9 cellular contexts compared by ENCODE assay signal in genomic region chr19:11848200-11848593, GRCh38. TPM values are rescaled to one million over a fixed set of nuclear protein-coding genes. Genes with fewer than 3 reads are reported as not detected.
DNase-seq lines count a peak whose midpoint lies in the region; ATAC-seq, FAIRE-seq and TF ChIP-seq lines count a peak whose summit lies in the region.
"Had no signal": no experiment of that assay in that cellular context is flagged by ENCODE, and none has a peak within 500 bp of the region (broad histone marks: within the 10 kb centered on the region; RNA-seq: fewer than 3 reads in every experiment).

No MANE protein-coding gene starts in this region.

- POLR2A ChIA-PET in AG04449 (lab: Yijun Ruan, JAX) (no interaction called here), GM12878 (lab: Charles Lee) (no interaction called here), GM10248 (lab: Yijun Ruan, JAX) (no interaction called here)

- H3K27ac ChIP-seq in GM12878 (ENCODE audit: control insufficient read depth, insufficient read depth) = no peak overlapping the region

- no peak for TF ChIP-seq POLR2A in GM12878 (IDR thresholded peaks at IDR 0.05; ENCODE audit: low read depth, low read length)

- CTCF ChIA-PET in AG04449 (lab: Yijun Ruan, JAX) (interaction anchor here (1.4 to 2.3 kb wide), 2 partner anchors 36 to 139 kb away, joined by 3 to 7 read pairs; no protein-coding TSS in a partner anchor), GM12878 (lab: Yijun Ruan, JAX) (interaction anchor here (1.6 kb wide), 1 partner anchor 50 kb away, joined by 3 read pairs; the partner anchor contains the start of gene ZNF491), GM10248 (lab: Yijun Ruan, JAX) (interaction anchor here (1.3 to 3.3 kb wide), 2 partner anchors 50 to 76 kb away, joined by 8 to 11 read pairs; partner anchors contain the start of gene ZNF491)

- BruUV-seq in GM12878 (replicated peaks; lab: Mats Ljungman, UMichigan) = no TSS peak

- ATAC-seq in HG02588 (IDR thresholded peaks at IDR 0.05; ENCODE audit: unreplicated experiment) (peak; percentile 11), GM12878 (no peak), naive B cell (ENCODE audit: low read depth in 2 of 2) (no peak), HG02798 (IDR thresholded peaks at IDR 0.05; ENCODE audit: poor library complexity, unreplicated experiment) (no peak)

- H3K79me2 ChIP-seq in GM12878 (ENCODE audit: control insufficient read depth, insufficient read depth, low read length) = no peaks in the 10 kb centered on the region

- H3K27me3 ChIP-seq in GM12878 (replicated peaks in 1 of 2; ENCODE audit: control insufficient read depth in 2 of 2, insufficient read depth in 2 of 2, low read length in 1 of 2) = no peaks in the 10 kb centered on the region

- H3K9ac ChIP-seq in GM12878 (ENCODE audit: control insufficient read depth, insufficient read depth, low read length) = no peak overlapping the region

- no peaks in the 10 kb centered on the region for H3K27me3 Mint-ChIP-seq in naive B cell

- no peak for DNase-seq in AG04449 (ENCODE audit: low read depth, low spot score)
- DNase-seq in GM12878 (ENCODE audit: low read depth, low spot score) = no peak
- no peak for DNase-seq in naive B cell
- no peak for DNase-seq in GM10248 (ENCODE audit: extremely low spot score)
- DNase-seq in NOMO-1 treated with DMSO at 0.1 percent for 48 hours (lab: John Stamatoyannopoulos, UW; ENCODE audit: unreplicated experiment) = no peak
- no peak for DNase-seq in NCI-H1048 (lab: John Stamatoyannopoulos, UW)

- 0 out of 2 replicates have a peak, but pooled peaks cover 3% of the 10 kb centered on the region for H3K4me1 ChIP-seq in GM12878 (ENCODE audit: control insufficient read depth, insufficient read depth, low read length)

- intact Hi-C loops in GM12878 (cut with micrococcal nuclease; ENCODE audit: unreplicated experiment) = no loop called here

- TF ChIP-seq RAD21 in GM12878 (IDR thresholded peaks at IDR 0.05; ENCODE audit: insufficient read depth, low read depth, low read length) = no peak

- no peaks in the 10 kb centered on the region for H3K36me3 Mint-ChIP-seq in naive B cell

- peak overlapping the region; percentile 78 for H3K4me3 ChIP-seq in AG04449 (ENCODE audit: low read depth, low read length)
- H3K4me3 ChIP-seq in GM12878 = peak overlapping the region; percentile 54; the same call in 1 of the 2 replicates

- no peak for TF ChIP-seq EP300 in GM12878 (IDR thresholded peaks at IDR 0.05; ENCODE audit: borderline replicate concordance in 1 of 2, control insufficient read depth in 1 of 2, low read depth in 2 of 2, low read length in 2 of 2)

- peaks cover 0 to 2% (median 0%) of the 10 kb centered on the region in 7 donors for H3K9me3 Mint-ChIP-seq in naive B cell

- in situ Hi-C loops in GM12878 (cut with MboI) = no loop called here

- H3K4me2 ChIP-seq in GM12878 (ENCODE audit: control insufficient read depth, insufficient read depth) = peak overlapping the region; percentile 19

- H3K27ac Mint-ChIP-seq in naive B cell = peak overlapping the region; percentile 93 to 98 (median 96)

- SMC1A ChIA-PET in GM12878 (lab: Charles Lee; ENCODE audit: uncharacterized antibody, unreplicated experiment) = no interaction called here

- RAD21 ChIA-PET in GM12878 (lab: Charles Lee; ENCODE audit: unreplicated experiment) = no interaction called here

- 22% methylated on average over 11 of the region's 11 CpGs for WGBS in GM12878 (ENCODE audit: insufficient coverage, insufficient replicate concordance, low lambda C conversion rate, missing lambda C conversion rate)

- H4K20me1 ChIP-seq in GM12878 (ENCODE audit: control insufficient read depth, insufficient read depth) = no peaks in the 10 kb centered on the region

- peak overlapping the region; percentile 87 for H2AFZ ChIP-seq in GM12878 (ENCODE audit: control insufficient read depth, low read depth, low read length)

- TF ChIP-seq CTCF in AG04449 (IDR thresholded peaks at IDR 0.05; ENCODE audit: insufficient read depth, low read length, missing control alignments) (no peak), GM12878 (IDR thresholded peaks at IDR 0.05 in 2 of 3, conservative IDR thresholded peaks at IDR 0.05 in 1 of 3; ENCODE audit: control insufficient read depth in 2 of 3, extremely low read depth in 1 of 3, insufficient read depth in 1 of 3, low read depth in 3 of 3, low read length in 3 of 3) (no peak), GM10248 (IDR thresholded peaks at IDR 0.05; ENCODE audit: control extremely low read depth, extremely low read depth, low read depth, missing control alignments) (no peak)

- H3K4me1 Mint-ChIP-seq in naive B cell = peaks cover 18 to 47% (median 34%) of the 10 kb centered on the region in 3 donors

- peak overlapping the region; percentile 84 to 95 (median 93) for H3K4me3 Mint-ChIP-seq in naive B cell

- no peak for FAIRE-seq in GM12878 (lab: Jason Lieb, UNC)
- FAIRE-seq: bronchial epithelial cell had no signal

- no peaks in the 10 kb centered on the region; the same call in 1 of the 3 replicates for H3K9me3 ChIP-seq in GM12878 (replicated peaks; ENCODE audit: control insufficient read depth, insufficient read depth, low read length)

- H3K36me3 ChIP-seq in GM12878 (ENCODE audit: control insufficient read depth in 2 of 2, insufficient read depth in 2 of 2, low read length in 1 of 2) = no peaks in the 10 kb centered on the region

RNA-seq across cellular contexts. Expression of gene ZNF439, which starts 0.3 kb away (rescaled TPM):
- 4.2 and 5.5 TPM in 2 replicates for total RNA-seq in GM12878 (2013; cell fraction: nucleolus; rRNA removed)
- total RNA-seq in GM12878 (2014; rRNA removed) = 1.2 and 1.8 TPM in 2 replicates
- total RNA-seq in GM12878 (2014; rRNA removed; fragmentation: Illumina TruSeq; extraction: Trizol) = 2.4 and 2.5 TPM in 2 replicates
- total RNA-seq in GM12878 (2021) = 1.2 and 1.8 TPM in 2 replicates
- 2.2 TPM for polyA plus RNA-seq in GM12878 (2011; ENCODE audit: low read depth)
- polyA plus RNA-seq in GM12878 (2011; rRNA removed) = 0.53 and 0.79 TPM in 2 replicates
- polyA plus RNA-seq in GM12878 (2011; cell fraction: cytosol; rRNA removed) = 0.17 and 0.19 TPM in 2 replicates
- polyA plus RNA-seq in GM12878 (2011; cell fraction: nucleus; rRNA removed) = 0.73 and 0.84 TPM in 2 replicates
- 3.8 and 4.7 TPM in 2 replicates for polyA plus RNA-seq in GM12878 (2012)
- polyA plus RNA-seq in GM12878 (2014; fragmentation: Illumina TruSeq; extraction: Trizol) = 1.4 and 2.2 TPM in 2 replicates
- polyA plus RNA-seq in GM12878 (2014; fragmentation: Nextera tagmentation; extraction: Ambion mirVana) = under 1 TPM; 0.43 to 0.77 TPM
- 1.4 and 1.7 TPM in 2 replicates for polyA plus RNA-seq in GM12878 (2014; rRNA removed)
- 1 to 10 TPM; 1.1 to 1.2 TPM for polyA plus RNA-seq in GM12878 (2016; fragmentation: Nextera tagmentation; extraction: Ambion mirVana)
- polyA minus RNA-seq in GM12878 (2011; rRNA and poly(A)+ RNA removed) = 0.46 and 0.73 TPM in 2 replicates
- 0.62 TPM in 1 of 2 replicates, not detected in the other for polyA minus RNA-seq in GM12878 (2011; cell fraction: cytosol; rRNA and poly(A)+ RNA removed)
- 0.48 and 0.86 TPM in 2 replicates for polyA minus RNA-seq in GM12878 (2011; cell fraction: nucleus; rRNA and poly(A)+ RNA removed)
- polyA plus RNA-seq in naive B cell (ENCODE audit: low read depth in 6 of 6) = 10 to 100 TPM in 1 of 6 donors, 1 to 10 TPM in 4, not detected in 1; 7.4 to 13.6 (median 9.3) TPM

RNA-seq across cellular contexts. Expression of gene ZNF440, which starts 34.1 kb away (rescaled TPM):
- total RNA-seq in GM12878 (2013; cell fraction: nucleolus; rRNA removed) = 26.3 and 29.1 TPM in 2 replicates
- total RNA-seq in GM12878 (2014; rRNA removed) (4.9 and 6.3 TPM in 2 replicates), GM12878 (2014; rRNA removed; fragmentation: Illumina TruSeq; extraction: Trizol) (8.2 and 8.9 TPM in 2 replicates), GM12878 (2021) (3.6 and 7.0 TPM in 2 replicates)
- polyA plus RNA-seq in GM12878 (2011; ENCODE audit: low read depth) = 2.9 TPM
- polyA plus RNA-seq in GM12878 (2011; rRNA removed) (3.6 and 5.4 TPM in 2 replicates), GM12878 (2014; fragmentation: Illumina TruSeq; extraction: Trizol) (4.0 and 5.3 TPM in 2 replicates), GM12878 (2014; fragmentation: Nextera tagmentation; extraction: Ambion mirVana) (1 to 10 TPM; 1.3 to 2.1 TPM), GM12878 (2014; rRNA removed) (4.8 and 5.6 TPM in 2 replicates), GM12878 (2016; fragmentation: Nextera tagmentation; extraction: Ambion mirVana) (1 to 10 TPM; 1.8 to 2.8 TPM), naive B cell (ENCODE audit: low read depth in 6 of 6) (1 to 10 TPM; 1.5 to 7.4 (median 3.2) TPM)
- 1.3 and 1.5 TPM in 2 replicates for polyA plus RNA-seq in GM12878 (2011; cell fraction: cytosol; rRNA removed)
- 2.7 and 3.1 TPM in 2 replicates for polyA plus RNA-seq in GM12878 (2011; cell fraction: nucleus; rRNA removed)
- 3.9 and 4.7 TPM in 2 replicates for polyA plus RNA-seq in GM12878 (2012)
- polyA minus RNA-seq in GM12878 (2011; rRNA and poly(A)+ RNA removed) = 4.2 and 4.6 TPM in 2 replicates
- polyA minus RNA-seq in GM12878 (2011; cell fraction: cytosol; rRNA and poly(A)+ RNA removed) = 1.7 and 2.8 TPM in 2 replicates
- 2.7 and 4.6 TPM in 2 replicates for polyA minus RNA-seq in GM12878 (2011; cell fraction: nucleus; rRNA and poly(A)+ RNA removed)

RNA-seq across cellular contexts. Expression of gene ZNF69, which starts 39.4 kb away (rescaled TPM):
- total RNA-seq in GM12878 (2013; cell fraction: nucleolus; rRNA removed) = 0.54 and 0.59 TPM in 2 replicates
- total RNA-seq in GM12878 (2014; rRNA removed) (0.51 and 0.65 TPM in 2 replicates), GM12878 (2014; rRNA removed; fragmentation: Illumina TruSeq; extraction: Trizol) (0.63 and 0.78 TPM in 2 replicates), GM12878 (2021) (0.37 and 0.38 TPM in 2 replicates)
- polyA plus RNA-seq in GM12878 (2011; ENCODE audit: low read depth) = 0.35 TPM
- polyA plus RNA-seq in GM12878 (2011; rRNA removed) (0.12 and 0.15 TPM in 2 replicates), GM12878 (2014; fragmentation: Illumina TruSeq; extraction: Trizol) (0.28 and 0.44 TPM in 2 replicates), GM12878 (2014; fragmentation: Nextera tagmentation; extraction: Ambion mirVana) (under 1 TPM; 0.33 to 0.48 TPM), GM12878 (2014; rRNA removed) (0.25 and 0.58 TPM in 2 replicates), GM12878 (2016; fragmentation: Nextera tagmentation; extraction: Ambion mirVana) (under 1 TPM; 0.50 to 0.63 TPM), naive B cell (ENCODE audit: low read depth in 6 of 6) (1 to 10 TPM in 3 of 6 donors, under 1 TPM in 3; 0.30 to 2.3 (median 0.95) TPM)
- polyA plus RNA-seq in GM12878 (2011; cell fraction: cytosol; rRNA removed) = 0.09 and 0.12 TPM in 2 replicates
- polyA plus RNA-seq in GM12878 (2011; cell fraction: nucleus; rRNA removed) = 0.09 TPM in 1 of 2 replicates, not detected in the other
- 0.87 and 1.3 TPM in 2 replicates for polyA plus RNA-seq in GM12878 (2012)
- 0.15 and 0.51 TPM in 2 replicates for polyA minus RNA-seq in GM12878 (2011; rRNA and poly(A)+ RNA removed)
- not detected in 2 replicates for polyA minus RNA-seq in GM12878 (2011; cell fraction: cytosol; rRNA and poly(A)+ RNA removed)
- 0.12 TPM in 1 of 2 replicates, not detected in the other for polyA minus RNA-seq in GM12878 (2011; cell fraction: nucleus; rRNA and poly(A)+ RNA removed)

RNA-seq across cellular contexts. Expression of gene ZNF491, which starts 49.9 kb away (rescaled TPM):
- 2.4 and 2.6 TPM in 2 replicates for total RNA-seq in GM12878 (2013; cell fraction: nucleolus; rRNA removed)
- total RNA-seq in GM12878 (2014; rRNA removed) (0.56 and 1.0 TPM in 2 replicates), GM12878 (2014; rRNA removed; fragmentation: Illumina TruSeq; extraction: Trizol) (0.58 and 0.69 TPM in 2 replicates), GM12878 (2021) (0.26 and 0.51 TPM in 2 replicates)
- polyA plus RNA-seq in GM12878 (2011; ENCODE audit: low read depth) = 0.25 TPM
- polyA plus RNA-seq in GM12878 (2011; rRNA removed) (0.19 and 0.22 TPM in 2 replicates), GM12878 (2014; fragmentation: Illumina TruSeq; extraction: Trizol) (0.72 and 1.2 TPM in 2 replicates), GM12878 (2014; fragmentation: Nextera tagmentation; extraction: Ambion mirVana) (under 1 TPM; 0.18 to 0.49 TPM), GM12878 (2014; rRNA removed) (0.28 and 1.4 TPM in 2 replicates), GM12878 (2016; fragmentation: Nextera tagmentation; extraction: Ambion mirVana) (under 1 TPM; 0.21 to 0.23 TPM), naive B cell (ENCODE audit: low read depth in 6 of 6) (under 1 TPM in 3 of 6 donors, not detected in 3; 0.25 to 0.40 (median 0.29) TPM)
- polyA plus RNA-seq in GM12878 (2011; cell fraction: cytosol; rRNA removed) = 0.05 and 0.09 TPM in 2 replicates
- polyA plus RNA-seq in GM12878 (2011; cell fraction: nucleus; rRNA removed) = 0.09 and 0.18 TPM in 2 replicates
- 0.38 and 0.52 TPM in 2 replicates for polyA plus RNA-seq in GM12878 (2012)
- 0.21 and 0.29 TPM in 2 replicates for polyA minus RNA-seq in GM12878 (2011; rRNA and poly(A)+ RNA removed)
- polyA minus RNA-seq in GM12878 (2011; cell fraction: cytosol; rRNA and poly(A)+ RNA removed) = not detected in 2 replicates
- 0.19 TPM in 1 of 2 replicates, not detected in the other for polyA minus RNA-seq in GM12878 (2011; cell fraction: nucleus; rRNA and poly(A)+ RNA removed)
